In genomic region chr2:128358941-128359731, GRCh38 we compare ENCODE assay signal across 14 cellular contexts.
"Had no signal": no experiment of that assay in that cellular context is flagged by ENCODE, and none has a peak within 500 bp of the region (broad histone marks: within the 10 kb centered on the region; RNA-seq: fewer than 3 reads in every experiment).

No MANE protein-coding gene starts in this region.

- DNase-seq: activated CD4-positive, alpha-beta T cell treated with anti-CD3 and anti-CD28 coated beads for 48 hours; activated naive CD4-positive, alpha-beta T cell treated with Interleukin-2 at 50 U/mL for 16 hours; activated naive CD8-positive, alpha-beta T cell treated with anti-CD3 and anti-CD28 coated beads, Interleukin-2, amount 50 U/mL, for 24 hours; activated T-cell treated with anti-CD3 and anti-CD28 coated beads, Interleukin-2, amount 50 U/mL, for 48 hours; effector CD4-positive, alpha-beta T cell; gastrocnemius medialis; retina; SHP77 had no signal

- H3K4me1 Mint-ChIP-seq: activated naive CD8-positive, alpha-beta T cell treated with anti-CD3 and anti-CD28 coated beads, Interleukin-2, amount 50 U/mL, for 24 hours had no signal

- H3K4me3 Mint-ChIP-seq: activated naive CD8-positive, alpha-beta T cell treated with anti-CD3 and anti-CD28 coated beads, Interleukin-2, amount 50 U/mL, for 24 hours; T-helper 1 cell treated with Interleukin-12 subunit alpha and Interleukin-12 subunit beta and Interleukin-4 antibody, amounts not matched to agents 30 μg/mL and 1 μg/mL, for 36 hours; WTC11 had no signal

- H3K4me3 ChIP-seq: gastrocnemius medialis, heart right ventricle, lung, tibial nerve had no signal

- H3K27ac ChIP-seq: gastrocnemius medialis, heart right ventricle, tibial nerve had no signal

- H3K36me3 Mint-ChIP-seq: WTC11 had no signal

- H3K27me3 ChIP-seq: gastrocnemius medialis, heart right ventricle, tibial nerve had no signal

- H3K9me3 ChIP-seq: gastrocnemius medialis, heart right ventricle, tibial nerve had no signal

- H3K27me3 Mint-ChIP-seq: activated naive CD8-positive, alpha-beta T cell treated with anti-CD3 and anti-CD28 coated beads, Interleukin-2, amount 50 U/mL, for 24 hours had no signal

- H3K36me3 ChIP-seq: gastrocnemius medialis, heart right ventricle, tibial nerve had no signal

- H3K9me3 Mint-ChIP-seq: activated naive CD8-positive, alpha-beta T cell treated with anti-CD3 and anti-CD28 coated beads, Interleukin-2, amount 50 U/mL, for 24 hours; T-helper 1 cell treated with Interleukin-12 subunit alpha and Interleukin-12 subunit beta and Interleukin-4 antibody, amounts not matched to agents 30 μg/mL and 1 μg/mL, for 36 hours had no signal

- H3K27ac Mint-ChIP-seq: activated naive CD8-positive, alpha-beta T cell treated with anti-CD3 and anti-CD28 coated beads, Interleukin-2, amount 50 U/mL, for 24 hours; T-helper 1 cell treated with Interleukin-12 subunit alpha and Interleukin-12 subunit beta and Interleukin-4 antibody, amounts not matched to agents 30 μg/mL and 1 μg/mL, for 36 hours; WTC11 had no signal

- H3K4me1 ChIP-seq: gastrocnemius medialis had no signal

- FAIRE-seq: astrocyte had no signal

- ATAC-seq: activated naive CD8-positive, alpha-beta T cell treated with anti-CD3 and anti-CD28 coated beads, Interleukin-2, amount 50 U/mL, for 24 hours; gastrocnemius medialis; WTC11 had no signal
